2 cellular contexts compared by ENCODE assay signal in genomic region chr15:25987638-25988037, GRCh38.
TF ChIP-seq lines count a peak whose summit lies in the region.

No MANE protein-coding gene starts in this region.

TF ChIP-seq in GM23338, 12 proteins besides CTCF, POLR2A, EP300 and RAD21 (continued from another document):
- TF ChIP-seq, protein P1, sequence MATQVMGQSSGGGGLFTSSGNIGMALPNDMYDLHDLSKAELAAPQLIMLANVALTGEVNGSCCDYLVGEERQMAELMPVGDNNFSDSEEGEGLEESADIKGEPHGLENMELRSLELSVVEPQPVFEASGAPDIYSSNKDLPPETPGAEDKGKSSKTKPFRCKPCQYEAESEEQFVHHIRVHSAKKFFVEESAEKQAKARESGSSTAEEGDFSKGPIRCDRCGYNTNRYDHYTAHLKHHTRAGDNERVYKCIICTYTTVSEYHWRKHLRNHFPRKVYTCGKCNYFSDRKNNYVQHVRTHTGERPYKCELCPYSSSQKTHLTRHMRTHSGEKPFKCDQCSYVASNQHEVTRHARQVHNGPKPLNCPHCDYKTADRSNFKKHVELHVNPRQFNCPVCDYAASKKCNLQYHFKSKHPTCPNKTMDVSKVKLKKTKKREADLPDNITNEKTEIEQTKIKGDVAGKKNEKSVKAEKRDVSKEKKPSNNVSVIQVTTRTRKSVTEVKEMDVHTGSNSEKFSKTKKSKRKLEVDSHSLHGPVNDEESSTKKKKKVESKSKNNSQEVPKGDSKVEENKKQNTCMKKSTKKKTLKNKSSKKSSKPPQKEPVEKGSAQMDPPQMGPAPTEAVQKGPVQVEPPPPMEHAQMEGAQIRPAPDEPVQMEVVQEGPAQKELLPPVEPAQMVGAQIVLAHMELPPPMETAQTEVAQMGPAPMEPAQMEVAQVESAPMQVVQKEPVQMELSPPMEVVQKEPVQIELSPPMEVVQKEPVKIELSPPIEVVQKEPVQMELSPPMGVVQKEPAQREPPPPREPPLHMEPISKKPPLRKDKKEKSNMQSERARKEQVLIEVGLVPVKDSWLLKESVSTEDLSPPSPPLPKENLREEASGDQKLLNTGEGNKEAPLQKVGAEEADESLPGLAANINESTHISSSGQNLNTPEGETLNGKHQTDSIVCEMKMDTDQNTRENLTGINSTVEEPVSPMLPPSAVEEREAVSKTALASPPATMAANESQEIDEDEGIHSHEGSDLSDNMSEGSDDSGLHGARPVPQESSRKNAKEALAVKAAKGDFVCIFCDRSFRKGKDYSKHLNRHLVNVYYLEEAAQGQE (IDR thresholded peaks at IDR 0.05; ENCODE audit: unreplicated experiment): no peak
- TF ChIP-seq EZH2 (IDR thresholded peaks at IDR 0.05; ENCODE audit: low read depth, unreplicated experiment) (no peak), STAT1 (IDR thresholded peaks at IDR 0.05; ENCODE audit: unreplicated experiment) (no peak), ZNF462 (CRISPR knock-in tag; IDR thresholded peaks at IDR 0.05) (no peak), ZNF331 (CRISPR knock-in tag; IDR thresholded peaks at IDR 0.05; ENCODE audit: low read depth) (no peak), ZNF114 (CRISPR knock-in tag; IDR thresholded peaks at IDR 0.05) (no peak), EZH2phosphoT487 (IDR thresholded peaks at IDR 0.05; ENCODE audit: unreplicated experiment) (no peak), CREB1 (CRISPR knock-in tag; IDR thresholded peaks at IDR 0.05; ENCODE audit: low read depth) (no peak), JUNB (IDR thresholded peaks at IDR 0.05; ENCODE audit: unreplicated experiment) (no peak), POLR2AphosphoS5 (IDR thresholded peaks at IDR 0.05; ENCODE audit: low read depth) (no peak)

TF ChIP-seq in H1, 55 proteins besides CTCF, POLR2A, EP300 and RAD21 (continued from another document):
- TF ChIP-seq HDAC2 (IDR thresholded peaks at IDR 0.05; ENCODE audit: borderline replicate concordance in 1 of 2, low read depth in 2 of 2, low read length in 2 of 2): no peak
- TF ChIP-seq BRCA1 (IDR thresholded peaks at IDR 0.05; ENCODE audit: low read depth, low read length): no peak
- TF ChIP-seq TAF1 (IDR thresholded peaks at IDR 0.05; ENCODE audit: low read depth, low read length): no peak
- no peak for TF ChIP-seq SUZ12 (IDR thresholded peaks at IDR 0.05; ENCODE audit: low read length)
- TF ChIP-seq JUN (IDR thresholded peaks at IDR 0.05; ENCODE audit: low read depth, low read length): no peak
